8 cellular contexts compared by ENCODE assay signal in genomic region chr22:19522190-19522880, GRCh38. TPM values are rescaled to one million over a fixed set of nuclear protein-coding genes. Genes with fewer than 3 reads are reported as not detected.
A peak's percentile ranks its signal among the peaks of the same experiment; 100 is the strongest.
DNase-seq lines count a peak whose midpoint lies in the region; ATAC-seq and TF ChIP-seq lines count a peak whose summit lies in the region.
"Had no signal": no experiment of that assay in that cellular context is flagged by ENCODE, and none has a peak within 500 bp of the region (broad histone marks: within the 10 kb centered on the region; RNA-seq: fewer than 3 reads in every experiment).

No MANE protein-coding gene starts in this region.

- H2AFZ ChIP-seq in Loucy (ENCODE audit: low read length) = no peak overlapping the region

- TF ChIP-seq CTCF in Loucy (conservative IDR thresholded peaks at IDR 0.05; ENCODE audit: low read length) = no peak

- no peaks in the 10 kb centered on the region for H3K9me2 ChIP-seq in Loucy (replicated peaks; ENCODE audit: low read depth, low read length)

- peaks cover 13% of the 10 kb centered on the region for H3K27me3 ChIP-seq in Loucy (ENCODE audit: insufficient read depth, low read length, poor library complexity, severe bottlenecking)

- peak overlapping the region in 8 of 21 experiments; percentile 10 to 86 (median 58) for H3K27ac ChIP-seq in skin epidermis
- H3K27ac ChIP-seq: neutrophil had no signal

- DNase-seq in NCI-H446 treated with DMSO at 0.1 percent for 48 hours (lab: John Stamatoyannopoulos, UW) = peak; percentile 64
- peak; percentile 76 for DNase-seq in Right ventricle myocardium superior

- peaks cover 62% of the 10 kb centered on the region for H3K79me2 ChIP-seq in Loucy (ENCODE audit: insufficient read depth, low read length)

- peak; percentile 70 for ATAC-seq in Right ventricle myocardium superior (ENCODE audit: poor library complexity)
- no peak for ATAC-seq in GM18870 (IDR thresholded peaks at IDR 0.05; ENCODE audit: unreplicated experiment)
- no peak for ATAC-seq in GM18907 (IDR thresholded peaks at IDR 0.05; ENCODE audit: unreplicated experiment)
- no peak for ATAC-seq in GM18861 (IDR thresholded peaks at IDR 0.05; ENCODE audit: unreplicated experiment)

- peak overlapping the region; percentile 96 for H3K9ac ChIP-seq in Loucy (ENCODE audit: low read depth, low read length, poor library complexity, severe bottlenecking)

- H3K4me2 ChIP-seq in Loucy (ENCODE audit: low read depth, low read length, poor library complexity, severe bottlenecking) = peak overlapping the region; percentile 87

- peaks cover 41% of the 10 kb centered on the region for H4K20me1 ChIP-seq in Loucy (ENCODE audit: insufficient read depth, low read length, poor library complexity, severe bottlenecking)

- intact Hi-C loops in Right ventricle myocardium superior (cut with DNase I) = no loop called here

- peak overlapping the region; percentile 79 for H3K4me3 ChIP-seq in Loucy (ENCODE audit: low read length, poor library complexity, severe bottlenecking)
- H3K4me3 ChIP-seq in skin epidermis = peak overlapping the region in 4 of 7 experiments; percentile 28 to 37 (median 30)

- H3K9me3 ChIP-seq in Loucy (ENCODE audit: insufficient read depth, low read depth, low read length) = no peaks in the 10 kb centered on the region
- H3K9me3 ChIP-seq: neutrophil had no signal

- H3F3A ChIP-seq in Loucy (ENCODE audit: low read depth) = 0 out of 2 replicates have a peak, but pooled peaks cover 8% of the 10 kb centered on the region

- H3K36me3 ChIP-seq in Loucy (ENCODE audit: insufficient read depth, low read length) = no peaks in the 10 kb centered on the region; the same call in 1 of the 2 replicates

- peaks cover 47% of the 10 kb centered on the region for H3K4me1 ChIP-seq in Loucy (ENCODE audit: insufficient read depth, low read length, poor library complexity, severe bottlenecking)

RNA-seq across cellular contexts. Expression of gene CLDN5, which starts 1.9 kb away (rescaled TPM):
- 23.9 TPM for total RNA-seq in Right ventricle myocardium superior

RNA-seq across cellular contexts. Expression of gene CDC45, which starts 42.6 kb away (rescaled TPM):
- total RNA-seq in Right ventricle myocardium superior = 0.62 TPM

RNA-seq across cellular contexts. Expression of gene UFD1, which starts 43.3 kb away (rescaled TPM):
- total RNA-seq in Right ventricle myocardium superior = 43.5 TPM
